In genomic region chr2:10912076-10912731, GRCh38 we compare ENCODE assay signal across 12 cellular contexts. TPM values are rescaled to one million over a fixed set of nuclear protein-coding genes. Genes with fewer than 3 reads are reported as not detected.
A peak's percentile ranks its signal among the peaks of the same experiment; 100 is the strongest.
DNase-seq lines count a peak whose midpoint lies in the region; ATAC-seq and TF ChIP-seq lines count a peak whose summit lies in the region.
"Had no signal": no experiment of that assay in that cellular context is flagged by ENCODE, and none has a peak within 500 bp of the region (broad histone marks: within the 10 kb centered on the region; RNA-seq: fewer than 3 reads in every experiment).

No MANE protein-coding gene starts in this region.

- H3K4me3 ChIP-seq in H7 (ENCODE audit: insufficient read depth, low read depth, low read length) (peak overlapping the region; percentile 48), WI38 (ENCODE audit: low read depth, low read length) (peak overlapping the region; percentile 52), right atrium auricular region (peak overlapping the region; percentile 20 to 40), retinal pigment epithelial cell (ENCODE audit: low read length) (peak overlapping the region; percentile 35)

- TF ChIP-seq CTCF in WI38 (IDR thresholded peaks at IDR 0.05; ENCODE audit: low read depth, low read length) (no peak), right atrium auricular region (IDR thresholded peaks at IDR 0.05) (no peak), retinal pigment epithelial cell (conservative IDR thresholded peaks at IDR 0.05; ENCODE audit: low read depth, low read length) (no peak)

- H3K4me1 ChIP-seq in right atrium auricular region: peaks cover 0 to 10% of the 10 kb centered on the region in 2 donors

- H3K36me3 ChIP-seq in H7 (replicated peaks; ENCODE audit: control insufficient read depth, insufficient read depth, low read length): no peaks in the 10 kb centered on the region
- H3K36me3 ChIP-seq in right atrium auricular region: no peaks in the 10 kb centered on the region

- no peak for ATAC-seq in GM18520 (IDR thresholded peaks at IDR 0.05; ENCODE audit: unreplicated experiment)
- ATAC-seq in GM18498 (IDR thresholded peaks at IDR 0.05; ENCODE audit: unreplicated experiment): no peak
- ATAC-seq in HG02852 (IDR thresholded peaks at IDR 0.05; ENCODE audit: unreplicated experiment): no peak
- ATAC-seq: stimulated activated effector memory CD8-positive, alpha-beta T cell treated with anti-CD3 and anti-CD28 coated beads, Interleukin-12 subunit alpha, Interleukin-12 subunit beta, amount 100 ng/mL, for 72 hours had no signal

- no peaks in the 10 kb centered on the region for H3K9me3 ChIP-seq in right atrium auricular region

- peak; percentile 81 for DNase-seq in H7
- DNase-seq in right atrium auricular region (ENCODE audit: low spot score): no peak
- DNase-seq in retinal pigment epithelial cell (ENCODE audit: low read depth): no peak
- no peak for DNase-seq in NCI-H1930 (lab: John Stamatoyannopoulos, UW)
- DNase-seq: KBM-7 had no signal

- no peak overlapping the region for H3K27ac ChIP-seq in right atrium auricular region

- H3K27me3 ChIP-seq in H7 (ENCODE audit: control insufficient read depth, insufficient read depth, low read length) (peaks cover 29% of the 10 kb centered on the region), right atrium auricular region (no peaks in the 10 kb centered on the region)

RNA-seq across cellular contexts. Expression of gene KCNF1, which starts 0.5 kb away (rescaled TPM):
- 3.0 and 5.4 TPM in 2 replicates for total RNA-seq in H7 (2014; rRNA removed; shearing (Covaris generic))
- under 1 TPM; 0.30 to 0.94 TPM for total RNA-seq in right atrium auricular region
- total RNA-seq: activated naive CD4-positive, alpha-beta T cell treated with anti-CD3 and anti-CD28 coated beads, Interleukin-2, amount 50 U/mL, for 72 hours; Daoy had no signal
